In genomic region chr19:13598098-13598497, GRCh38 we compare ENCODE assay signal across 9 cellular contexts.
"Had no signal": no experiment of that assay in that cellular context is flagged by ENCODE, and none has a peak within 500 bp of the region (broad histone marks: within the 10 kb centered on the region; RNA-seq: fewer than 3 reads in every experiment).

No MANE protein-coding gene starts in this region.

- H3K9ac ChIP-seq: SK-N-SH had no signal

- H3K36me3 ChIP-seq: ascending aorta had no signal

- H3K36me3 Mint-ChIP-seq: activated naive CD4-positive, alpha-beta T cell treated with anti-CD3 and anti-CD28 coated beads, Interleukin-2, amount 50 U/mL, for 72 hours had no signal

- H3K4me3 Mint-ChIP-seq: activated naive CD8-positive, alpha-beta T cell treated with anti-CD3 and anti-CD28 coated beads, Interleukin-2, amount 50 U/mL, for 24 hours; activated T-cell treated with anti-CD3 and anti-CD28 coated beads, Interleukin-2, amount 50 U/mL, for 4 hours; central memory CD8-positive, alpha-beta T cell had no signal

- H3K9me3 Mint-ChIP-seq: activated naive CD4-positive, alpha-beta T cell treated with anti-CD3 and anti-CD28 coated beads, Interleukin-2, amount 50 U/mL, for 72 hours; activated naive CD8-positive, alpha-beta T cell treated with anti-CD3 and anti-CD28 coated beads, Interleukin-2, amount 50 U/mL, for 24 hours; activated T-cell treated with anti-CD3 and anti-CD28 coated beads, Interleukin-2, amount 50 U/mL, for 4 hours; central memory CD8-positive, alpha-beta T cell had no signal

- H3K4me2 ChIP-seq: SK-N-SH had no signal

- H3K4me1 ChIP-seq: ascending aorta, body of pancreas had no signal

- H3K4me3 ChIP-seq: ascending aorta, body of pancreas had no signal

- H3K27ac Mint-ChIP-seq: activated naive CD4-positive, alpha-beta T cell treated with anti-CD3 and anti-CD28 coated beads, Interleukin-2, amount 50 U/mL, for 72 hours; activated naive CD8-positive, alpha-beta T cell treated with anti-CD3 and anti-CD28 coated beads, Interleukin-2, amount 50 U/mL, for 24 hours had no signal

- H3K4me1 Mint-ChIP-seq: activated naive CD8-positive, alpha-beta T cell treated with anti-CD3 and anti-CD28 coated beads, Interleukin-2, amount 50 U/mL, for 24 hours; central memory CD8-positive, alpha-beta T cell had no signal

- H3K27ac ChIP-seq: ascending aorta, body of pancreas, VCaP had no signal

- DNase-seq: NCI-H187 treated with DMSO at 0.1 percent for 48 hours had no signal

- H3K27me3 ChIP-seq: ascending aorta had no signal

- H3K9me2 ChIP-seq: SK-N-SH had no signal

- H3K9me3 ChIP-seq: ascending aorta, body of pancreas, SK-N-SH had no signal
